Comparison of ENCODE assay signal across 1 cellular context in genomic region chr21:25579402-25580016, GRCh38.
A peak's percentile ranks its signal among the peaks of the same experiment; 100 is the strongest.
TF ChIP-seq lines count a peak whose summit lies in the region.

No MANE protein-coding gene starts in this region.

TF ChIP-seq in GM12878, 131 proteins besides CTCF, POLR2A, EP300 and RAD21 (continued from another document):
- TF ChIP-seq ELK1 (IDR thresholded peaks at IDR 0.05; ENCODE audit: low read depth, low read length) (no peak), ETV6 (conservative IDR thresholded peaks at IDR 0.05 in 1 of 2, IDR thresholded peaks at IDR 0.05 in 1 of 2; ENCODE audit: borderline replicate concordance in 1 of 2, low read depth in 1 of 2) (no peak), NKRF (conservative IDR thresholded peaks at IDR 0.05) (no peak), IRF5 (IDR thresholded peaks at IDR 0.05; ENCODE audit: borderline replicate concordance) (no peak), MEF2A (IDR thresholded peaks at IDR 0.05; ENCODE audit: insufficient read depth, low read depth, low read length) (0 out of 2 replicates have a peak, but pooled peaks have one; percentile 47), USF2 (IDR thresholded peaks at IDR 0.05; ENCODE audit: borderline replicate concordance, low read depth, low read length) (no peak), MLLT1 (IDR thresholded peaks at IDR 0.05) (no peak), ZNF24 (IDR thresholded peaks at IDR 0.05) (no peak), FOS (IDR thresholded peaks at IDR 0.05; ENCODE audit: borderline replicate concordance, extremely low read depth, insufficient read length) (no peak), USF1 (IDR thresholded peaks at IDR 0.05; ENCODE audit: borderline replicate concordance, extremely low read length, insufficient read depth, low read depth, low read length) (no peak), POU2F2 (IDR thresholded peaks at IDR 0.05; ENCODE audit: borderline replicate concordance, low read depth, low read length) (no peak), TAF1 (IDR thresholded peaks at IDR 0.05; ENCODE audit: borderline replicate concordance, low read depth, low read length) (no peak), SUZ12 (IDR thresholded peaks at IDR 0.05; ENCODE audit: unreplicated experiment) (no peak), CEBPB (IDR thresholded peaks at IDR 0.05; ENCODE audit: borderline replicate concordance in 1 of 2, low read depth in 2 of 2, low read length in 2 of 2) (peak in 1 of 2 experiments; percentile 58; a peak in 1 of 4 replicates), HDGF (IDR thresholded peaks at IDR 0.05) (no peak)
